In genomic region chr1:201050515-201051277, GRCh38 we compare ENCODE assay signal across 23 cellular contexts. TPM values are rescaled to one million over a fixed set of nuclear protein-coding genes. Genes with fewer than 3 reads are reported as not detected.
DNase-seq lines count a peak whose midpoint lies in the region; ATAC-seq and TF ChIP-seq lines count a peak whose summit lies in the region.
"Had no signal": no experiment of that assay in that cellular context is flagged by ENCODE, and none has a peak within 500 bp of the region (broad histone marks: within the 10 kb centered on the region; RNA-seq: fewer than 3 reads in every experiment).

No MANE protein-coding gene starts in this region.

- no peak overlapping the region for H3K27ac ChIP-seq in Karpas-422 (ENCODE audit: low read length)
- no peak overlapping the region for H3K27ac ChIP-seq in osteoblast (ENCODE audit: low read depth, low read length)
- H3K27ac ChIP-seq: breast epithelium, KMS-11, vagina had no signal

- ATAC-seq in HG02678 (IDR thresholded peaks at IDR 0.05; ENCODE audit: unreplicated experiment) (no peak), omental fat pad (ENCODE audit: low FRiP score) (no peak)

- H3K4me2 ChIP-seq in Karpas-422 (ENCODE audit: low read depth, low read length, poor library complexity, severe bottlenecking): peak overlapping the region; percentile 27
- no peak overlapping the region for H3K4me2 ChIP-seq in osteoblast (ENCODE audit: insufficient read depth, low read length)
- H3K4me2 ChIP-seq: KMS-11 had no signal

- H3K27me3 ChIP-seq in Karpas-422 (ENCODE audit: low read length) (no peaks in the 10 kb centered on the region), osteoblast (ENCODE audit: insufficient read depth, low read length) (peaks cover 52% of the 10 kb centered on the region)
- H3K27me3 ChIP-seq: vagina had no signal

- DNase-seq in ELR (ENCODE audit: low read depth) (peak; percentile 17), Karpas-422 (peak; percentile 62), fibroblast of peridontal ligament (ENCODE audit: extremely low read depth) (peak; percentile 9), osteoblast (ENCODE audit: insufficient read length, low spot score, missing footprints) (peak; percentile 87), UCSD-AML1 (lab: John Stamatoyannopoulos, UW; ENCODE audit: unreplicated experiment) (no peak), omental fat pad (ENCODE audit: low spot score) (no peak)
- DNase-seq: activated CD4-positive, alpha-beta memory T cell treated with anti-CD3 and anti-CD28 coated beads, Interleukin-2, amount 10 ng/mL, durations not matched to agents 7 days and 5 days; activated CD4-positive, CD25-positive, alpha-beta regulatory T cell; activated effector memory CD4-positive, alpha-beta T cell treated with Interleukin-2 at 50 U/mL for 16 hours; COR-L47; cortex of kidney; DND-41; H9; hippocampal formation; NCI-H1092; NCI-H1930; NCI-H226; NCI-H82; nephron progenitor cell had no signal

- H3K4me1 ChIP-seq in Karpas-422 (ENCODE audit: low read length): peaks cover 28% of the 10 kb centered on the region
- H3K4me1 ChIP-seq in osteoblast (ENCODE audit: insufficient read depth, low read length): peaks cover 7% of the 10 kb centered on the region
- H3K4me1 ChIP-seq: breast epithelium, vagina had no signal

- peaks cover 4% of the 10 kb centered on the region; the same call in 1 of the 2 replicates for H4K20me1 ChIP-seq in Karpas-422 (ENCODE audit: insufficient read depth, low read depth, low read length)
- no peaks in the 10 kb centered on the region for H4K20me1 ChIP-seq in osteoblast (ENCODE audit: insufficient read depth, low read length)

- H3K36me3 ChIP-seq in Karpas-422 (ENCODE audit: insufficient read depth, low read length) (no peaks in the 10 kb centered on the region), osteoblast (ENCODE audit: insufficient read depth, low read length) (no peaks in the 10 kb centered on the region)
- H3K36me3 ChIP-seq: breast epithelium, vagina had no signal

- H3K79me2 ChIP-seq in Karpas-422 (ENCODE audit: low read length): no peaks in the 10 kb centered on the region
- no peaks in the 10 kb centered on the region for H3K79me2 ChIP-seq in osteoblast (ENCODE audit: insufficient read depth, low read length)

- no peak overlapping the region for H2AFZ ChIP-seq in Karpas-422 (ENCODE audit: low read length)
- no peak overlapping the region for H2AFZ ChIP-seq in osteoblast (ENCODE audit: low read length)

- no peaks in the 10 kb centered on the region for H3K9me3 ChIP-seq in Karpas-422 (ENCODE audit: low read length)
- H3K9me3 ChIP-seq in osteoblast (ENCODE audit: low read depth, low read length): no peaks in the 10 kb centered on the region
- H3K9me3 ChIP-seq: breast epithelium, vagina had no signal

- no peak overlapping the region for H3K4me3 ChIP-seq in Karpas-422 (ENCODE audit: low read length)
- H3K4me3 ChIP-seq in osteoblast (ENCODE audit: insufficient read depth, low read length): no peak overlapping the region
- H3K4me3 ChIP-seq: breast epithelium, vagina had no signal

- H3K9me2 ChIP-seq in Karpas-422 (replicated peaks; ENCODE audit: insufficient read depth, low read length): no peaks in the 10 kb centered on the region

- H3K9ac ChIP-seq in Karpas-422 (ENCODE audit: low read length): no peak overlapping the region
- H3K9ac ChIP-seq: KMS-11 had no signal

- TF ChIP-seq CTCF in osteoblast (IDR thresholded peaks at IDR 0.05; ENCODE audit: extremely low read depth, low read depth, low read length) (no peak), omental fat pad (IDR thresholded peaks at IDR 0.05) (no peak)

RNA-seq across cellular contexts. Expression of gene KIF21B, which starts 27.2 kb away (rescaled TPM):
- 0.22 TPM in 2 replicates for total RNA-seq in Karpas-422 (2014; rRNA removed; shearing (Covaris generic); ENCODE audit: low replicate concordance)
- under 0.01 TPM in 2 replicates for total RNA-seq in osteoblast
- total RNA-seq in omental fat pad: 1 to 10 TPM in 3 of 4 donors, under 1 TPM in 1; 0.93 to 6.1 (median 3.7) TPM

Comparison
In these comparisons a context has a peak if more than half of its experiments do, and no peak if none do; other contexts are left out.
1. DNase-seq: peak in ELR (single experiment), Karpas-422 (single experiment), fibroblast of peridontal ligament (single experiment) and osteoblast (single experiment); none in UCSD-AML1 (single experiment) and omental fat pad (single experiment).